ENCODE assay signal across 1 cellular context in genomic region chr16:23521037-23521743, GRCh38.
TF ChIP-seq lines count a peak whose summit lies in the region.

No MANE protein-coding gene starts in this region.

TF ChIP-seq in IMR-90, 13 proteins besides CTCF, POLR2A, EP300 and RAD21:
- TF ChIP-seq CEBPB (IDR thresholded peaks at IDR 0.05; ENCODE audit: low read depth, low read length) (peak; percentile 15; the same call in 1 of the 2 replicates), MAFK (IDR thresholded peaks at IDR 0.05; ENCODE audit: low read depth, low read length) (no peak)
